Comparison of ENCODE assay signal across 1 cellular context in genomic region chr5:95712347-95712958, GRCh38.
TF ChIP-seq lines count a peak whose summit lies in the region.

No MANE protein-coding gene starts in this region.

TF ChIP-seq in HEK293, 187 proteins besides CTCF, POLR2A, EP300 and RAD21 (continued from another document and continues in another):
- TF ChIP-seq ZNF202 (tag by site-specific recombination; IDR thresholded peaks at IDR 0.05; ENCODE audit: borderline replicate concordance) (no peak), ZNF16 (tag by site-specific recombination; IDR thresholded peaks at IDR 0.05; ENCODE audit: low read depth) (no peak), ZNF433 (tag by site-specific recombination; IDR thresholded peaks at IDR 0.05; ENCODE audit: low read depth) (no peak), SCRT2 (tag by site-specific recombination; IDR thresholded peaks at IDR 0.05) (peak; percentile 82), ZNF658 (tag by site-specific recombination; IDR thresholded peaks at IDR 0.05) (no peak), ZBTB21 (tag by site-specific recombination; IDR thresholded peaks at IDR 0.05) (peak; percentile 60), ZNF571 (tag by site-specific recombination; IDR thresholded peaks at IDR 0.05) (no peak), ZNF24 (tag by site-specific recombination; IDR thresholded peaks at IDR 0.05) (peak; percentile 86; the same call in 1 of the 2 replicates), GFI1B (tag by site-specific recombination; IDR thresholded peaks at IDR 0.05) (no peak), OSR2 (tag by site-specific recombination; IDR thresholded peaks at IDR 0.05) (peak; percentile 68; the same call in 1 of the 2 replicates), ZNF629 (tag by site-specific recombination; IDR thresholded peaks at IDR 0.05) (peak; percentile 79), SALL2 (tag by site-specific recombination; IDR thresholded peaks at IDR 0.05; ENCODE audit: borderline replicate concordance) (no peak), ZNF843 (tag by site-specific recombination; IDR thresholded peaks at IDR 0.05) (peak; percentile 56; the same call in 1 of the 2 replicates), REPIN1 (tag by site-specific recombination; IDR thresholded peaks at IDR 0.05; ENCODE audit: low read depth) (no peak), ZNF138 (tag by site-specific recombination; IDR thresholded peaks at IDR 0.05; ENCODE audit: borderline replicate concordance) (no peak), OVOL3 (tag by site-specific recombination; IDR thresholded peaks at IDR 0.05) (no peak), ZNF335 (tag by site-specific recombination; conservative IDR thresholded peaks at IDR 0.05) (peak; percentile 69), ZBTB17 (tag by site-specific recombination; IDR thresholded peaks at IDR 0.05) (peak; percentile 45; the same call in 1 of the 2 replicates), ZNF660 (tag by site-specific recombination; IDR thresholded peaks at IDR 0.05) (peak; percentile 67; the same call in 1 of the 2 replicates), ZBTB8A (tag by site-specific recombination; IDR thresholded peaks at IDR 0.05) (no peak), KLF10 (tag by site-specific recombination; IDR thresholded peaks at IDR 0.05) (peak; percentile 41; the same call in 1 of the 2 replicates), ZFHX2 (tag by site-specific recombination; conservative IDR thresholded peaks at IDR 0.05) (no peak), PRDM10 (tag by site-specific recombination; IDR thresholded peaks at IDR 0.05) (peak; percentile 68; the same call in 1 of the 2 replicates), ZNF837 (tag by site-specific recombination; IDR thresholded peaks at IDR 0.05) (no peak), ELK4 (IDR thresholded peaks at IDR 0.05; ENCODE audit: borderline replicate concordance, low read depth, low read length) (no peak), PRDM6 (tag by site-specific recombination; IDR thresholded peaks at IDR 0.05) (peak; percentile 76), ZBTB10 (tag by site-specific recombination; IDR thresholded peaks at IDR 0.05) (0 out of 2 replicates have a peak, but pooled peaks have one; percentile 27), ZNF302 (tag by site-specific recombination; IDR thresholded peaks at IDR 0.05; ENCODE audit: low read depth) (no peak), ZNF248 (tag by site-specific recombination; IDR thresholded peaks at IDR 0.05) (no peak), PATZ1 (tag by site-specific recombination; IDR thresholded peaks at IDR 0.05) (peak; percentile 74), PRDM4 (tag by site-specific recombination; IDR thresholded peaks at IDR 0.05) (peak; percentile 26; the same call in 1 of the 2 replicates), ZNF394 (tag by site-specific recombination; IDR thresholded peaks at IDR 0.05; ENCODE audit: borderline replicate concordance) (peak; percentile 74), SP7 (tag by site-specific recombination; IDR thresholded peaks at IDR 0.05) (peak; percentile 87), MEIS1 (CRISPR knock-in tag; IDR thresholded peaks at IDR 0.05; ENCODE audit: borderline replicate concordance) (no peak), ZNF311 (tag by site-specific recombination; IDR thresholded peaks at IDR 0.05; ENCODE audit: borderline replicate concordance) (no peak), ZNF112 (tag by site-specific recombination; IDR thresholded peaks at IDR 0.05) (no peak), ZNF518A (tag by site-specific recombination; conservative IDR thresholded peaks at IDR 0.05; ENCODE audit: low read depth) (peak; percentile 53), KLF7 (tag by site-specific recombination; IDR thresholded peaks at IDR 0.05; ENCODE audit: borderline replicate concordance) (no peak), TCF7L2 (IDR thresholded peaks at IDR 0.05; ENCODE audit: borderline replicate concordance, low read depth, low read length) (peak; percentile 51; the same call in 1 of the 2 replicates), ZNF510 (tag by site-specific recombination; IDR thresholded peaks at IDR 0.05; ENCODE audit: insufficient replicate concordance) (no peak), EGR2 (tag by site-specific recombination; IDR thresholded peaks at IDR 0.05; ENCODE audit: low read depth) (no peak), ZFP41 (tag by site-specific recombination; IDR thresholded peaks at IDR 0.05; ENCODE audit: borderline replicate concordance) (no peak)
